Comparison of ENCODE assay signal across 8 cellular contexts in the genomic region with DNA sequence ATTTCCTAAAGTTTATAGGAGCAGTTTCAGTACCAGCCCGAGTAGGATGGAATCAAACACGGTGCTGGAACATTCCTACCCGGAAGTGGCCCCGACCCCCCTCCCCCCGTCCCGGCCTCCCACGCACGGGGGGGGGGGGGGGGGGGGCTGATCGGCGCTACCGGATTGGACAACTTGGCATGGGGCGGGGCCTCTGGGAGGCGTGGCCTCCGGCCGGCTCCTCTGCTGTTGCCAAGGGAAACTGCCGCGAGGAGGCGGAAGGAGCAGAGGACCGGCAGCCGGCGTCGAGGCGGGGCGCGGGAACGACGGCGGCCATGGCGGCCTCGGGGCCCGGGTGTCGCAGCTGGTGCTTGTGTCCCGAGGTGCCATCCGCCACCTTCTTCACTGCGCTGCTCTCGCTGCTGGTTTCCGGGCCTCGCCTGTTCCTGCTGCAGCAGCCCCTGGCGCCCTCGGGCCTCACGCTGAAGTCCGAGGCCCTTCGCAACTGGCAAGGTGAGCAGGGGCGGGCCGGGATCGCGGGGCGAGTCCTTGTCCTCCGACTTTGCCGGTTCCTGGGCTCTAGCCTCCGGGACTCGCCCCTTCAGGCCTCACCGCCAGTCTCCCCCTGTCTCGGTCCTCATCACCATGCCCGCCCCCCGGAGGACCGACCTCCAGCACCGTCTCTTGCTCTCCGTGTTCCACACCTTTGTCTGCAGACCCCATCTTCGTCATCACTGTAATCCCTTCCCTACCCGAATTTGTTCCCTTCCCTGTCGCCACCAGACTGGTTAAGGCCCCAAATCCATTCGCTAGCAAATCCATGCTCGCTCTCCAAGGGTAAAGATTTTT. TPM values are rescaled to one million over a fixed set of nuclear protein-coding genes. Genes with fewer than 3 reads are reported as not detected.
DNase-seq lines count a peak whose midpoint lies in the region; ATAC-seq and TF ChIP-seq lines count a peak whose summit lies in the region.

A gene (plus strand): TSS at position 266 of the 828 bp plus-strand sequence. CDS start 49 bp downstream, at position 315.

- peak; percentile 98 for ATAC-seq in natural killer cell treated with Interleukin-12 subunit alpha and Interleukin-12 subunit beta and Interleukin-15 and Interleukin-18, amount 100 ng/mL, for 72 hours
- ATAC-seq in stimulated activated naive CD8-positive, alpha-beta T cell treated with anti-CD3 and anti-CD28 coated beads, Interleukin-15, Interleukin-2, amounts not matched to agents 100 U/mL and 50 U/mL, for 24 hours: peak; percentile 92

- in situ Hi-C loops in HAP-1 (cut with MboI; ENCODE audit: low sequenced_read_pairs): no loop called here

- H3K4me3 ChIP-seq in HAP-1: peak within 1 kb of the TSS; percentile 62
- H3K4me3 ChIP-seq in MG63: peak within 1 kb of the TSS; percentile 67
- H3K4me3 ChIP-seq in fibroblast of pulmonary artery (replicated peaks; ENCODE audit: low read depth, low read length): peak within 1 kb of the TSS; percentile 81

- H3K4me3 Mint-ChIP-seq in natural killer cell treated with Interleukin-12 subunit alpha and Interleukin-12 subunit beta and Interleukin-15 and Interleukin-18, amount 100 ng/mL, for 72 hours: peak within 1 kb of the TSS; percentile 95

- H3K9me3 ChIP-seq in HAP-1 (no peaks in the 10 kb centered on the region), MG63 (no peaks in the 10 kb centered on the region)

- H3K27me3 Mint-ChIP-seq in natural killer cell treated with Interleukin-12 subunit alpha and Interleukin-12 subunit beta and Interleukin-15 and Interleukin-18, amount 100 ng/mL, for 72 hours: no peaks in the 10 kb centered on the region

- H3K4me1 Mint-ChIP-seq in natural killer cell treated with Interleukin-12 subunit alpha and Interleukin-12 subunit beta and Interleukin-15 and Interleukin-18, amount 100 ng/mL, for 72 hours (ENCODE audit: low read depth in 2 of 2): peaks cover 25 to 39% of the 10 kb centered on the region in 2 donors

- peak within 1 kb of the TSS; percentile 72 to 97 for H3K27ac Mint-ChIP-seq in natural killer cell treated with Interleukin-12 subunit alpha and Interleukin-12 subunit beta and Interleukin-15 and Interleukin-18, amount 100 ng/mL, for 72 hours

- DNase-seq in ELF-1 (ENCODE audit: low read depth, low spot score): peak; percentile 92
- peak; percentile 84 to 97 for DNase-seq in HAP-1 (ENCODE audit: low spot score in 2 of 2)
- peak; percentile 88 for DNase-seq in MG63
- DNase-seq in SHP77 (lab: John Stamatoyannopoulos, UW): peak; percentile 86 to 89
- DNase-seq in activated effector memory CD4-positive, alpha-beta T cell treated with Interleukin-2 at 50 U/mL for 16 hours: peak; percentile 97
- DNase-seq in fibroblast of pulmonary artery (ENCODE audit: low read depth): peak; percentile 93
- DNase-seq in natural killer cell treated with Interleukin-12 subunit alpha and Interleukin-12 subunit beta and Interleukin-15 and Interleukin-18, amount 100 ng/mL, for 72 hours (ENCODE audit: low spot score): peak; percentile 96
- DNase-seq in stimulated activated naive CD8-positive, alpha-beta T cell treated with anti-CD3 and anti-CD28 coated beads, Interleukin-15, Interleukin-2, amounts not matched to agents 100 U/mL and 50 U/mL, for 24 hours: peak; percentile 98

- no peaks in the 10 kb centered on the region for H3K27me3 ChIP-seq in HAP-1 (ENCODE audit: low read depth)
- H3K27me3 ChIP-seq in MG63: no peaks in the 10 kb centered on the region

- no peak for TF ChIP-seq CTCF in fibroblast of pulmonary artery (IDR thresholded peaks at IDR 0.05; ENCODE audit: low read length, missing control alignments)

- peaks cover 12% of the 10 kb centered on the region for H3K4me1 ChIP-seq in HAP-1

- H3K36me3 Mint-ChIP-seq in natural killer cell treated with Interleukin-12 subunit alpha and Interleukin-12 subunit beta and Interleukin-15 and Interleukin-18, amount 100 ng/mL, for 72 hours: peaks cover 15% of the 10 kb centered on the region

- no peaks in the 10 kb centered on the region for H3K9me3 Mint-ChIP-seq in natural killer cell treated with Interleukin-12 subunit alpha and Interleukin-12 subunit beta and Interleukin-15 and Interleukin-18, amount 100 ng/mL, for 72 hours

- H3K36me3 ChIP-seq in HAP-1 (replicated peaks): peaks cover 33% of the 10 kb centered on the region
- peaks cover 5% of the 10 kb centered on the region for H3K36me3 ChIP-seq in MG63

RNA-seq across cellular contexts. Expression of the gene that starts here (rescaled TPM):
- 11.8 and 12.8 TPM in 2 replicates for total RNA-seq in MG63 (2014; rRNA removed; shearing (Covaris generic); ENCODE audit: low replicate concordance)
- total RNA-seq in natural killer cell treated with Interleukin-12 subunit alpha and Interleukin-12 subunit beta and Interleukin-15 and Interleukin-18, amount 100 ng/mL, for 72 hours: 10 to 100 TPM; 33.8 to 46.0 TPM

Comparison
In these comparisons a context has a peak if more than half of its experiments do, and no peak if none do; other contexts are left out.
1. Peak in every context shown above with its lines: DNase-seq, ATAC-seq and H3K4me3 ChIP-seq.